In the genomic region with DNA sequence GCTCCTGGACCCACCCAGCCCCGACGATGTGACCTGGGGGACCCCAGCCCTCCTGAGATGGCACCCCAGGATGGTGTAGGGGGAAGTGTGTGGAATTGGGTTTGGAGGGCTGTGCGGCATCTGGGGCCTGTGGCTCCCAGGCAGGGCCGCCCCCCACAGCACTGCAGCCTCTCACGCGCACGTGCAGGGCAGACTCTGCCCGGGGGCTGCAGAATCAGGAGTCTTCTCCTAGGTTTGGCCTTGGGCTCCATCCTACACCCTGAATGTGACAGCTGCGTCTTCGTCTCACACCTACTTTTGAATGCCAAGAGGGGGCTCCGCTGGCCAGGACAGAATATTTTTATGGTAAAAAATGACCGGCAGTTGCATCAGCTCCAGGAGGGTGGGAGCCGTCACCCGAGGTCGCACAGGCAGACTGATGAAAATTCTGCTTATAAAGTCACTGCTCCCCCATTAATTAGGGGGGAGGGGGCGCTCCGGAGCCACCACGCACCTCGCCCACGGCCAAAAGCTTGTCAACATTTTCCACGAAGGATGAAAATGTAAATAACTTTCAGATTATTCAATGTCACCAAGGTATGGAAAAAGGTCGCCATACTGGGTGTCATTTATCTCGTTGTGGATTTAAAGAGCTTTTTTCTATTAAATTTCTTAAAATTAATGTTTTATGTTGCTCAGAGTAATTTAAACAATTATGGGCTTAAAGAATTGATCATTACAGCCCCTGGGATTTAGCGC, we compare ENCODE assay signal across 1 cellular context.
A peak's percentile ranks its signal among the peaks of the same experiment; 100 is the strongest.
TF ChIP-seq lines count a peak whose summit lies in the region.

No MANE protein-coding gene starts in this region.

TF ChIP-seq in K562, 482 proteins besides CTCF, POLR2A, EP300 and RAD21 (continues in another document):
- TF ChIP-seq, protein P1, sequence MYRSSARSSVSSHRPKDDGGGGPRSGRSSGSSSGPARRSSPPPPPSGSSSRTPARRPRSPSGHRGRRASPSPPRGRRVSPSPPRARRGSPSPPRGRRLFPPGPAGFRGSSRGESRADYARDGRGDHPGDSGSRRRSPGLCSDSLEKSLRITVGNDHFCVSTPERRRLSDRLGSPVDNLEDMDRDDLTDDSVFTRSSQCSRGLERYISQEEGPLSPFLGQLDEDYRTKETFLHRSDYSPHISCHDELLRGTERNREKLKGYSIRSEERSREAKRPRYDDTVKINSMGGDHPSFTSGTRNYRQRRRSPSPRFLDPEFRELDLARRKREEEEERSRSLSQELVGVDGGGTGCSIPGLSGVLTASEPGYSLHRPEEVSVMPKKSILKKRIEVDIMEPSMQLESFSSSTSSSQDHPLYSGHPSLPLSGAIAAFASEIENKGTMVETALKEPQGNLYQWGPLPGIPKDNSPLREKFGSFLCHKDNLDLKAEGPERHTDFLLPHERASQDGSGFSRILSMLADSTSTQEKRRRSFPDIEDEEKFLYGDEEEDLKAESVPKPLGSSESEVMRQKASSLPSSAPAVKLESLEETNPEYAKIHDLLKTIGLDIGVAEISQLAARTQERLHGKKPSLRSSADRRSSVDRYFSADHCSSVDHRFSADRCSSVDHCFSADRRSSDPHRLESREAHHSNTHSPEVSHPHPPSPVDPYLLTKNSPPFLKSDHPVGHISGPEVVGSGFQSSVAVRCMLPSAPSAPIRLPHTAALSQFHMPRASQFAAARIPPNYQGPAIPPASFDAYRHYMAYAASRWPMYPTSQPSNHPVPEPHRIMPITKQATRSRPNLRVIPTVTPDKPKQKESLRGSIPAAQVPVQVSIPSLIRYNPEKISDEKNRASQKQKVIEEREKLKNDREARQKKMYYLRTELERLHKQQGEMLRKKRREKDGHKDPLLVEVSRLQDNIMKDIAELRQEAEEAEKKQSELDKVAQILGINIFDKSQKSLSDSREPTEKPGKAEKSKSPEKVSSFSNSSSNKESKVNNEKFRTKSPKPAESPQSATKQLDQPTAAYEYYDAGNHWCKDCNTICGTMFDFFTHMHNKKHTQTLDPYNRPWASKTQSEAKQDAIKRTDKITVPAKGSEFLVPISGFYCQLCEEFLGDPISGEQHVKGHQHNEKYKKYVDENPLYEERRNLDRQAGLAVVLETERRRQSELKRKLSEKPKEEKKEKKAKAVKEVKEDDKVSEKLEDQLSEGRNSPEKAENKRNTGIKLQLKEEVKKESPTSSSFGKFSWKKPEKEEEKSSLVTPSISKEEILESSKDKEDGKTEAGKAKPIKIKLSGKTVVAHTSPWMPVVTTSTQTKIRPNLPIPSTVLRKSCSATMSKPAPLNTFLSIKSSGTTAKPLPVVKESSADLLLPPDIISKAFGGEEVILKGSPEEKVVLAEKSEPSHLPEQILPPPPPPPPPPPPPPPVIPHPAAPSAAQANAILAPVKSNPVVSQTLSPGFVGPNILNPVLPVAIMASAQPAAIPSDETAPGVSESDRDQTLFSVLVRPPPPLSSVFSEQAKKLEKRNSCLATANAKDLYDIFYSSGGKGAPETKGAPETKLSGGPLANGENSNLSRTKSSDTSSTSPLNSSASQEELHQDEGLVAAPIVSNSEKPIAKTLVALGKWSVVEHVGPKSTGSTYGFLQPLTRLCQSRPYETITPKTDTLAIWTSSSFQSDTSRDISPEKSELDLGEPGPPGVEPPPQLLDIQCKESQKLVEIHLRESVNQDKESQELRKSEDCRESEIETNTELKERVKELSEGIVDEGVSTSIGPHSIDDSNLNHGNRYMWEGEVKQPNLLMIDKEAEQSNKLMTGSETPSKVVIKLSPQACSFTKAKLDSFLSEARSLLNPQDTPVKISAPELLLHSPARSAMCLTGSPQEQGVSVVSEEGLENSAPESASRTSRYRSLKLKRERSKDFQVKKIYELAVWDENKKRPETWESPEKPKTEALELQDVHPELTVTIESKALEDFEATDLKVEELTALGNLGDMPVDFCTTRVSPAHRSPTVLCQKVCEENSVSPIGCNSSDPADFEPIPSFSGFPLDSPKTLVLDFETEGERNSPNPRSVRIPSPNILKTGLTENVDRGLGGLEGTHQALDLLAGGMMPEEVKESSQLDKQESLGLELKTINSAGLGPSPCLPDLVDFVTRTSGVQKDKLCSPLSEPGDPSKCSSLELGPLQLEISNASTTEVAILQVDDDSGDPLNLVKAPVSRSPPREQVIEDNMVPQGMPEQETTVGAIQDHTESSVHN (IDR thresholded peaks at IDR 0.05; ENCODE audit: borderline replicate concordance in 1 of 2, low read depth in 1 of 2) = no peak
- TF ChIP-seq, protein P2, sequence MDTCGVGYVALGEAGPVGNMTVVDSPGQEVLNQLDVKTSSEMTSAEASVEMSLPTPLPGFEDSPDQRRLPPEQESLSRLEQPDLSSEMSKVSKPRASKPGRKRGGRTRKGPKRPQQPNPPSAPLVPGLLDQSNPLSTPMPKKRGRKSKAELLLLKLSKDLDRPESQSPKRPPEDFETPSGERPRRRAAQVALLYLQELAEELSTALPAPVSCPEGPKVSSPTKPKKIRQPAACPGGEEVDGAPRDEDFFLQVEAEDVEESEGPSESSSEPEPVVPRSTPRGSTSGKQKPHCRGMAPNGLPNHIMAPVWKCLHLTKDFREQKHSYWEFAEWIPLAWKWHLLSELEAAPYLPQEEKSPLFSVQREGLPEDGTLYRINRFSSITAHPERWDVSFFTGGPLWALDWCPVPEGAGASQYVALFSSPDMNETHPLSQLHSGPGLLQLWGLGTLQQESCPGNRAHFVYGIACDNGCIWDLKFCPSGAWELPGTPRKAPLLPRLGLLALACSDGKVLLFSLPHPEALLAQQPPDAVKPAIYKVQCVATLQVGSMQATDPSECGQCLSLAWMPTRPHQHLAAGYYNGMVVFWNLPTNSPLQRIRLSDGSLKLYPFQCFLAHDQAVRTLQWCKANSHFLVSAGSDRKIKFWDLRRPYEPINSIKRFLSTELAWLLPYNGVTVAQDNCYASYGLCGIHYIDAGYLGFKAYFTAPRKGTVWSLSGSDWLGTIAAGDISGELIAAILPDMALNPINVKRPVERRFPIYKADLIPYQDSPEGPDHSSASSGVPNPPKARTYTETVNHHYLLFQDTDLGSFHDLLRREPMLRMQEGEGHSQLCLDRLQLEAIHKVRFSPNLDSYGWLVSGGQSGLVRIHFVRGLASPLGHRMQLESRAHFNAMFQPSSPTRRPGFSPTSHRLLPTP (IDR thresholded peaks at IDR 0.05; ENCODE audit: borderline replicate concordance, extremely low read depth, insufficient read length) = no peak
- TF ChIP-seq NONO (IDR thresholded peaks at IDR 0.05; ENCODE audit: low read depth in 2 of 2, low read length in 1 of 2) (no peak), KDM1A (IDR thresholded peaks at IDR 0.05) (no peak), POLR2G (IDR thresholded peaks at IDR 0.05; ENCODE audit: low read depth, low read length) (peak; percentile 77), ZNF766 (CRISPR knock-in tag; conservative IDR thresholded peaks at IDR 0.05) (peak; percentile 43; the same call in 1 of the 2 replicates), HNRNPK (IDR thresholded peaks at IDR 0.05; ENCODE audit: low read depth, low read length, poor library complexity, severe bottlenecking) (no peak), ESRRA (IDR thresholded peaks at IDR 0.05; ENCODE audit: borderline replicate concordance, low read depth) (0 out of 2 replicates have a peak, but pooled peaks have one; percentile 34), HDAC8 (tag; IDR thresholded peaks at IDR 0.05) (peak; percentile 70; the same call in 1 of the 2 replicates), KLF1 (tag; IDR thresholded peaks at IDR 0.05) (no peak), DMBX1 (CRISPR knock-in tag; IDR thresholded peaks at IDR 0.05; ENCODE audit: borderline replicate concordance) (peak; percentile 72; the same call in 1 of the 2 replicates), SOX6 (IDR thresholded peaks at IDR 0.05) (no peak), SMARCB1 (IDR thresholded peaks at IDR 0.05; ENCODE audit: insufficient read length, low read depth) (no peak), ZNF143 (CRISPR knock-in tag; IDR thresholded peaks at IDR 0.05) (0 out of 2 replicates have a peak, but pooled peaks have one; percentile 35), NR3C1 (CRISPR knock-in tag; IDR thresholded peaks at IDR 0.05) (no peak), CEBPG (CRISPR knock-in tag; IDR thresholded peaks at IDR 0.05) (peak; percentile 95), CEBPG (tag; conservative IDR thresholded peaks at IDR 0.05 in 1 of 2, IDR thresholded peaks at IDR 0.05 in 1 of 2) (peak; percentile 34 to 86; a peak in 3 of 4 replicates), ZSCAN32 (CRISPR knock-in tag; IDR thresholded peaks at IDR 0.05) (0 out of 2 replicates have a peak, but pooled peaks have one; percentile 15), ASH1L (IDR thresholded peaks at IDR 0.05; ENCODE audit: borderline replicate concordance, low read depth, partially characterized antibody) (no peak)
- TF ChIP-seq, protein P3, sequence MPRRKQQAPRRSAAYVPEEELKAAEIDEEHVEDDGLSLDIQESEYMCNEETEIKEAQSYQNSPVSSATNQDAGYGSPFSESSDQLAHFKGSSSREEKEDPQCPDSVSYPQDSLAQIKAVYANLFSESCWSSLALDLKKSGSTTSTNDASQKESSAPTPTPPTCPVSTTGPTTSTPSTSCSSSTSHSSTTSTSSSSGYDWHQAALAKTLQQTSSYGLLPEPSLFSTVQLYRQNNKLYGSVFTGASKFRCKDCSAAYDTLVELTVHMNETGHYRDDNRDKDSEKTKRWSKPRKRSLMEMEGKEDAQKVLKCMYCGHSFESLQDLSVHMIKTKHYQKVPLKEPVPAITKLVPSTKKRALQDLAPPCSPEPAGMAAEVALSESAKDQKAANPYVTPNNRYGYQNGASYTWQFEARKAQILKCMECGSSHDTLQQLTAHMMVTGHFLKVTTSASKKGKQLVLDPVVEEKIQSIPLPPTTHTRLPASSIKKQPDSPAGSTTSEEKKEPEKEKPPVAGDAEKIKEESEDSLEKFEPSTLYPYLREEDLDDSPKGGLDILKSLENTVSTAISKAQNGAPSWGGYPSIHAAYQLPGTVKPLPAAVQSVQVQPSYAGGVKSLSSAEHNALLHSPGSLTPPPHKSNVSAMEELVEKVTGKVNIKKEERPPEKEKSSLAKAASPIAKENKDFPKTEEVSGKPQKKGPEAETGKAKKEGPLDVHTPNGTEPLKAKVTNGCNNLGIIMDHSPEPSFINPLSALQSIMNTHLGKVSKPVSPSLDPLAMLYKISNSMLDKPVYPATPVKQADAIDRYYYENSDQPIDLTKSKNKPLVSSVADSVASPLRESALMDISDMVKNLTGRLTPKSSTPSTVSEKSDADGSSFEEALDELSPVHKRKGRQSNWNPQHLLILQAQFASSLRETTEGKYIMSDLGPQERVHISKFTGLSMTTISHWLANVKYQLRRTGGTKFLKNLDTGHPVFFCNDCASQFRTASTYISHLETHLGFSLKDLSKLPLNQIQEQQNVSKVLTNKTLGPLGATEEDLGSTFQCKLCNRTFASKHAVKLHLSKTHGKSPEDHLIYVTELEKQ (CRISPR knock-in tag; IDR thresholded peaks at IDR 0.05) = 0 out of 2 replicates have a peak, but pooled peaks have one; percentile 43
- TF ChIP-seq, protein P4, sequence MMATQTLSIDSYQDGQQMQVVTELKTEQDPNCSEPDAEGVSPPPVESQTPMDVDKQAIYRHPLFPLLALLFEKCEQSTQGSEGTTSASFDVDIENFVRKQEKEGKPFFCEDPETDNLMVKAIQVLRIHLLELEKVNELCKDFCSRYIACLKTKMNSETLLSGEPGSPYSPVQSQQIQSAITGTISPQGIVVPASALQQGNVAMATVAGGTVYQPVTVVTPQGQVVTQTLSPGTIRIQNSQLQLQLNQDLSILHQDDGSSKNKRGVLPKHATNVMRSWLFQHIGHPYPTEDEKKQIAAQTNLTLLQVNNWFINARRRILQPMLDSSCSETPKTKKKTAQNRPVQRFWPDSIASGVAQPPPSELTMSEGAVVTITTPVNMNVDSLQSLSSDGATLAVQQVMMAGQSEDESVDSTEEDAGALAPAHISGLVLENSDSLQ (IDR thresholded peaks at IDR 0.05) = peak; percentile 35
- TF ChIP-seq, protein P5, sequence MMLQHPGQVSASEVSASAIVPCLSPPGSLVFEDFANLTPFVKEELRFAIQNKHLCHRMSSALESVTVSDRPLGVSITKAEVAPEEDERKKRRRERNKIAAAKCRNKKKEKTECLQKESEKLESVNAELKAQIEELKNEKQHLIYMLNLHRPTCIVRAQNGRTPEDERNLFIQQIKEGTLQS (IDR thresholded peaks at IDR 0.05) = peak; percentile 91
- TF ChIP-seq, protein P5 (CRISPR knock-in tag; conservative IDR thresholded peaks at IDR 0.05) = no peak
- TF ChIP-seq, protein P6, sequence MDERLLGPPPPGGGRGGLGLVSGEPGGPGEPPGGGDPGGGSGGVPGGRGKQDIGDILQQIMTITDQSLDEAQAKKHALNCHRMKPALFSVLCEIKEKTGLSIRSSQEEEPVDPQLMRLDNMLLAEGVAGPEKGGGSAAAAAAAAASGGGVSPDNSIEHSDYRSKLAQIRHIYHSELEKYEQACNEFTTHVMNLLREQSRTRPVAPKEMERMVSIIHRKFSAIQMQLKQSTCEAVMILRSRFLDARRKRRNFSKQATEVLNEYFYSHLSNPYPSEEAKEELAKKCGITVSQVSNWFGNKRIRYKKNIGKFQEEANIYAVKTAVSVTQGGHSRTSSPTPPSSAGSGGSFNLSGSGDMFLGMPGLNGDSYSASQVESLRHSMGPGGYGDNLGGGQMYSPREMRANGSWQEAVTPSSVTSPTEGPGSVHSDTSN (CRISPR knock-in tag; IDR thresholded peaks at IDR 0.05; ENCODE audit: low read depth) = no peak
- TF ChIP-seq, protein P6 (tag; conservative IDR thresholded peaks at IDR 0.05; ENCODE audit: low read depth) = no peak
- TF ChIP-seq, protein P7, sequence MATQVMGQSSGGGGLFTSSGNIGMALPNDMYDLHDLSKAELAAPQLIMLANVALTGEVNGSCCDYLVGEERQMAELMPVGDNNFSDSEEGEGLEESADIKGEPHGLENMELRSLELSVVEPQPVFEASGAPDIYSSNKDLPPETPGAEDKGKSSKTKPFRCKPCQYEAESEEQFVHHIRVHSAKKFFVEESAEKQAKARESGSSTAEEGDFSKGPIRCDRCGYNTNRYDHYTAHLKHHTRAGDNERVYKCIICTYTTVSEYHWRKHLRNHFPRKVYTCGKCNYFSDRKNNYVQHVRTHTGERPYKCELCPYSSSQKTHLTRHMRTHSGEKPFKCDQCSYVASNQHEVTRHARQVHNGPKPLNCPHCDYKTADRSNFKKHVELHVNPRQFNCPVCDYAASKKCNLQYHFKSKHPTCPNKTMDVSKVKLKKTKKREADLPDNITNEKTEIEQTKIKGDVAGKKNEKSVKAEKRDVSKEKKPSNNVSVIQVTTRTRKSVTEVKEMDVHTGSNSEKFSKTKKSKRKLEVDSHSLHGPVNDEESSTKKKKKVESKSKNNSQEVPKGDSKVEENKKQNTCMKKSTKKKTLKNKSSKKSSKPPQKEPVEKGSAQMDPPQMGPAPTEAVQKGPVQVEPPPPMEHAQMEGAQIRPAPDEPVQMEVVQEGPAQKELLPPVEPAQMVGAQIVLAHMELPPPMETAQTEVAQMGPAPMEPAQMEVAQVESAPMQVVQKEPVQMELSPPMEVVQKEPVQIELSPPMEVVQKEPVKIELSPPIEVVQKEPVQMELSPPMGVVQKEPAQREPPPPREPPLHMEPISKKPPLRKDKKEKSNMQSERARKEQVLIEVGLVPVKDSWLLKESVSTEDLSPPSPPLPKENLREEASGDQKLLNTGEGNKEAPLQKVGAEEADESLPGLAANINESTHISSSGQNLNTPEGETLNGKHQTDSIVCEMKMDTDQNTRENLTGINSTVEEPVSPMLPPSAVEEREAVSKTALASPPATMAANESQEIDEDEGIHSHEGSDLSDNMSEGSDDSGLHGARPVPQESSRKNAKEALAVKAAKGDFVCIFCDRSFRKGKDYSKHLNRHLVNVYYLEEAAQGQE (CRISPR knock-in tag; IDR thresholded peaks at IDR 0.05; ENCODE audit: low read depth) = 0 out of 2 replicates have a peak, but pooled peaks have one; percentile 32
